ENCODE assay signal across 23 cellular contexts in the genomic region with DNA sequence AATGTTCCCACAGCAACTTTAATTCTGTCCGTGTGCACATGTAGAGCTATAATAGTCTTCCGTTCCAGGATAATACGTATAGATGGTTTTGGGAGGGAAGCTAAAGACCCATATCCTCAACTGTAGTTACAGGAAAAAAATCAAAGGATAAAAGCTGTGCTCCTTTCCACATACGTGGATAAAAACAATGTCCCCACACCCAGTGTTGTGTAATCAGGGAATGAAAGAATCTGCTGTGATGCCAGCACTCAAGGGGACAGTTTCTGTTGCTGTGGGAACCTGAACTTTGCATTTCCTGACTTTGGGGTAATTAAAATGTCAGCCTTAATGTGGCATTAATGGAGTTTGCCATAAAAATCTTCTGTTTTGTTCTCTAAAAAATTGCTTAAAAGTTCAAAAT.
A peak's percentile ranks its signal among the peaks of the same experiment; 100 is the strongest.
DNase-seq lines count a peak whose midpoint lies in the region; ATAC-seq and TF ChIP-seq lines count a peak whose summit lies in the region.
"Had no signal": no experiment of that assay in that cellular context is flagged by ENCODE, and none has a peak within 500 bp of the region (broad histone marks: within the 10 kb centered on the region; RNA-seq: fewer than 3 reads in every experiment).

No MANE protein-coding gene starts in this region.

- H3K27me3 ChIP-seq in GM23248 (replicated peaks; ENCODE audit: insufficient read depth), result no peaks in the 10 kb centered on the region
- no peaks in the 10 kb centered on the region for H3K27me3 ChIP-seq in fibroblast of lung (ENCODE audit: control insufficient read depth, insufficient read depth, low read length)
- H3K27me3 ChIP-seq: MG63 had no signal

- peak overlapping the region; percentile 59 for H3K4me2 ChIP-seq in GM23248 (ENCODE audit: unreplicated experiment)
- H3K4me2 ChIP-seq in fibroblast of lung (ENCODE audit: extremely low read depth, insufficient read depth, low read length), result no peak overlapping the region

- H3K27ac ChIP-seq in GM23248 (peak overlapping the region; percentile 53), fibroblast of lung (ENCODE audit: insufficient read depth, low read length) (no peak overlapping the region)
- H3K27ac ChIP-seq: epithelial cell of prostate had no signal

- H3K9me3 Mint-ChIP-seq in nephron, result no peaks in the 10 kb centered on the region
- H3K9me3 Mint-ChIP-seq: GM23338 had no signal

- in situ Hi-C loops in GM23248 (cut with MboI), result no loop called here

- H3K9me2 ChIP-seq in GM23248 (ENCODE audit: insufficient read depth), result no peaks in the 10 kb centered on the region

- H3K9ac ChIP-seq in GM23248, result peak overlapping the region; percentile 56
- H3K9ac ChIP-seq in fibroblast of lung (ENCODE audit: insufficient read depth, low read length), result no peak overlapping the region

- H3K4me3 Mint-ChIP-seq in nephron, result no peak overlapping the region
- H3K4me3 Mint-ChIP-seq: activated CD8-positive, alpha-beta memory T cell treated with anti-CD3 and anti-CD28 coated beads, Interleukin-2, amount 10 ng/mL, durations not matched to agents 7 days and 5 days; GM23338 had no signal

- no peaks in the 10 kb centered on the region for H3K79me2 ChIP-seq in GM23248 (ENCODE audit: insufficient read depth)
- H3K79me2 ChIP-seq in fibroblast of lung (ENCODE audit: control insufficient read depth, insufficient read depth, low read length), result no peaks in the 10 kb centered on the region

- WGBS in GM23248 (ENCODE audit: low coverage in 1 of 2, low lambda C conversion rate in 2 of 2, missing lambda C conversion rate in 2 of 2), 2 experiments, result 18 to 23% methylated on average over 4 of the region's 4 CpGs

- peak overlapping the region; percentile 75 for H2AFZ ChIP-seq in GM23248
- H2AFZ ChIP-seq in fibroblast of lung (ENCODE audit: low read length), result no peak overlapping the region
- H2AFZ ChIP-seq: GM23338 had no signal

- peaks cover 44% of the 10 kb centered on the region for H3K4me1 ChIP-seq in GM23248 (ENCODE audit: insufficient read depth)
- H3K4me1 ChIP-seq in fibroblast of lung (ENCODE audit: control insufficient read depth, extremely low read depth, insufficient read depth, low read length), result peaks cover 14% of the 10 kb centered on the region

- TF ChIP-seq CTCF in fibroblast of lung (conservative IDR thresholded peaks at IDR 0.05 in 1 of 2, IDR thresholded peaks at IDR 0.05 in 1 of 2; ENCODE audit: low read depth in 1 of 2, low read length in 2 of 2), result no peak
- no peak for TF ChIP-seq CTCF in nephron (IDR thresholded peaks at IDR 0.05; ENCODE audit: unreplicated experiment in 3 of 3)

- peaks cover 20% of the 10 kb centered on the region for H3K36me3 Mint-ChIP-seq in nephron (ENCODE audit: low read depth)
- H3K36me3 Mint-ChIP-seq: activated CD8-positive, alpha-beta memory T cell treated with anti-CD3 and anti-CD28 coated beads, Interleukin-2, amount 10 ng/mL, durations not matched to agents 7 days and 5 days had no signal

- H3K4me3 ChIP-seq in GM23248 (no peak overlapping the region), fibroblast of lung (replicated peaks in 1 of 4; ENCODE audit: control extremely low read depth in 1 of 4, insufficient read depth in 1 of 4, low read depth in 3 of 4, low read length in 4 of 4) (no peak overlapping the region)
- H3K4me3 ChIP-seq: GM23338, lung, MG63 had no signal

- peaks cover 68% of the 10 kb centered on the region for H3K4me1 Mint-ChIP-seq in nephron
- H3K4me1 Mint-ChIP-seq: activated CD8-positive, alpha-beta memory T cell treated with anti-CD3 and anti-CD28 coated beads, Interleukin-2, amount 10 ng/mL, durations not matched to agents 7 days and 5 days had no signal

- no peaks in the 10 kb centered on the region for H4K20me1 ChIP-seq in GM23248 (ENCODE audit: insufficient read depth)
- H4K20me1 ChIP-seq in fibroblast of lung (ENCODE audit: control insufficient read depth, extremely low read depth, insufficient read depth, low read length), result no peaks in the 10 kb centered on the region

- ATAC-seq in GM19397 (IDR thresholded peaks at IDR 0.05; ENCODE audit: unreplicated experiment), result no peak
- ATAC-seq: activated CD8-positive, alpha-beta memory T cell treated with anti-CD3 and anti-CD28 coated beads, Interleukin-2, amount 10 ng/mL, durations not matched to agents 7 days and 5 days; GM23338 had no signal

- H3K27me3 Mint-ChIP-seq in nephron (ENCODE audit: low read depth), result no peaks in the 10 kb centered on the region
- H3K27me3 Mint-ChIP-seq: activated CD8-positive, alpha-beta memory T cell treated with anti-CD3 and anti-CD28 coated beads, Interleukin-2, amount 10 ng/mL, durations not matched to agents 7 days and 5 days had no signal

- H3F3A ChIP-seq in GM23248 (ENCODE audit: insufficient read depth), result peaks cover 33% of the 10 kb centered on the region

- peak overlapping the region; percentile 23 to 54 (median 33) for H3K27ac Mint-ChIP-seq in nephron
- H3K27ac Mint-ChIP-seq: activated CD8-positive, alpha-beta memory T cell treated with anti-CD3 and anti-CD28 coated beads, Interleukin-2, amount 10 ng/mL, durations not matched to agents 7 days and 5 days; GM23338 had no signal

- no peaks in the 10 kb centered on the region for H3K9me3 ChIP-seq in GM23248 (ENCODE audit: low read depth)
- no peaks in the 10 kb centered on the region for H3K9me3 ChIP-seq in fibroblast of lung (ENCODE audit: control insufficient read depth, insufficient read depth, low read depth, low read length)
- H3K9me3 ChIP-seq: MG63 had no signal

- DNase-seq in AG08395 (ENCODE audit: low spot score) (peak; percentile 59), GM23248 (peak; percentile 62), fibroblast of lung (ENCODE audit: low read depth in 2 of 2) (peak; percentile 14 to 22), MV-4-11 (lab: John Stamatoyannopoulos, UW) (no peak), ureter (ENCODE audit: low spot score) (no peak)
- DNase-seq in activated T-cell treated with anti-CD3 and anti-CD28 coated beads, Interleukin-2, amount 50 U/mL, for 1 hour, result no peak
- DNase-seq: ACHN; activated CD4-positive, alpha-beta T cell treated with anti-CD3 and anti-CD28 coated beads for 48 hours; activated CD8-positive, alpha-beta memory T cell treated with anti-CD3 and anti-CD28 coated beads, Interleukin-2, amount 10 ng/mL, durations not matched to agents 7 days and 5 days; activated effector memory CD4-positive, alpha-beta T cell treated with Interleukin-2 at 50 U/mL for 16 hours; central memory CD4-positive, alpha-beta T cell; DMS 273 treated with DMSO at 0.1 percent for 48 hours; MG63; NCI-H146; NCI-H2171 treated with DMSO at 0.1 percent for 48 hours; NCI-H748 treated with DMSO at 0.1 percent for 48 hours; nucleus accumbens; stimulated activated CD4-positive, alpha-beta T cell treated with anti-CD3 and anti-CD28 coated beads, Interleukin-12 subunit alpha, Interleukin-12 subunit beta, amount 100 ng/mL, for 4 hours had no signal

- H3K36me3 ChIP-seq in GM23248 (ENCODE audit: low read depth) (no peaks in the 10 kb centered on the region), fibroblast of lung (ENCODE audit: control insufficient read depth, insufficient read depth, low read length) (no peaks in the 10 kb centered on the region)

Comparison
In these comparisons a context has a peak if more than half of its experiments do, and no peak if none do; other contexts are left out.
1. DNase-seq: peak in AG08395 (single experiment), GM23248 (single experiment) and fibroblast of lung (2 of 2); none in activated T-cell treated with anti-CD3 and anti-CD28 coated beads, Interleukin-2, amount 50 U/mL, for 1 hour (single experiment), MV-4-11 (single experiment) and ureter (single experiment).